In genomic region chr10:124674768-124675222, GRCh38 we compare ENCODE assay signal across 16 cellular contexts.
DNase-seq lines count a peak whose midpoint lies in the region; ATAC-seq and TF ChIP-seq lines count a peak whose summit lies in the region.
"Had no signal": no experiment of that assay in that cellular context is flagged by ENCODE, and none has a peak within 500 bp of the region (broad histone marks: within the 10 kb centered on the region; RNA-seq: fewer than 3 reads in every experiment).

No MANE protein-coding gene starts in this region.

- H3K27ac Mint-ChIP-seq in CD4-positive, alpha-beta memory T cell: peak overlapping the region; percentile 20 to 97 (median 92)
- H3K27ac Mint-ChIP-seq in T-helper 17 cell: peak overlapping the region; percentile 96
- H3K27ac Mint-ChIP-seq: activated CD4-positive, alpha-beta T cell treated with anti-CD3 and anti-CD28 coated beads, Interleukin-2, amount 10 ng/mL, durations not matched to agents 24 days and 14 days had no signal

- POLR2A ChIA-PET in CD4-positive, alpha-beta memory T cell (lab: Charles Lee; ENCODE audit: partially characterized antibody): interaction anchor here (0.9 to 25.7 kb wide), 13 partner anchors 10 to 66 kb away, joined by 3 to 439 read pairs (median 5); no protein-coding TSS in a partner anchor

- no peaks in the 10 kb centered on the region for H3K27me3 Mint-ChIP-seq in CD4-positive, alpha-beta memory T cell
- no peaks in the 10 kb centered on the region for H3K27me3 Mint-ChIP-seq in T-helper 17 cell
- H3K27me3 Mint-ChIP-seq: activated CD4-positive, alpha-beta T cell treated with anti-CD3 and anti-CD28 coated beads, Interleukin-2, amount 10 ng/mL, durations not matched to agents 24 days and 14 days; stimulated activated naive CD8-positive, alpha-beta T cell treated with anti-CD3 and anti-CD28 coated beads, Interleukin-15, amount 100 ng/mL, for 72 hours had no signal

- peaks cover 12 to 46% of the 10 kb centered on the region in 2 donors for H3K36me3 Mint-ChIP-seq in CD4-positive, alpha-beta memory T cell
- peaks cover 5% of the 10 kb centered on the region for H3K36me3 Mint-ChIP-seq in T-helper 17 cell (ENCODE audit: low read depth)

- H3K4me3 ChIP-seq in CD4-positive, alpha-beta memory T cell (ENCODE audit: low read length in 2 of 2): no peak overlapping the region
- H3K4me3 ChIP-seq in left ventricle myocardium inferior (no peak overlapping the region), neuronal stem cell (ENCODE audit: low read length in 2 of 2) (no peak overlapping the region)
- H3K4me3 ChIP-seq: pancreas had no signal

- peaks cover 80 to 100% (median 96%) of the 10 kb centered on the region in 4 donors for H3K4me1 Mint-ChIP-seq in CD4-positive, alpha-beta memory T cell
- H3K4me1 Mint-ChIP-seq in T-helper 17 cell: peaks cover 87% of the 10 kb centered on the region

- H3K9me3 ChIP-seq in CD4-positive, alpha-beta memory T cell (ENCODE audit: control insufficient read depth in 1 of 2, low read length in 2 of 2): no peaks in the 10 kb centered on the region
- H3K9me3 ChIP-seq in T-helper 17 cell (ENCODE audit: control insufficient read depth, low read length, poor library complexity, severe bottlenecking): no peaks in the 10 kb centered on the region
- H3K9me3 ChIP-seq in left ventricle myocardium inferior (replicated peaks): no peaks in the 10 kb centered on the region
- no peaks in the 10 kb centered on the region for H3K9me3 ChIP-seq in neuronal stem cell (replicated peaks in 1 of 2; ENCODE audit: control insufficient read depth in 2 of 2, insufficient read depth in 1 of 2, low read depth in 1 of 2, low read length in 2 of 2)
- H3K9me3 ChIP-seq: pancreas had no signal

- no peak overlapping the region for H3K23ac ChIP-seq in neuronal stem cell (ENCODE audit: low read depth, low read length, poor library complexity)

- no peak overlapping the region for H4K8ac ChIP-seq in neuronal stem cell (ENCODE audit: low read depth, low read length)

- H3K4me2 ChIP-seq in neuronal stem cell (ENCODE audit: insufficient read depth, low read length, poor library complexity, severe bottlenecking): no peak overlapping the region

- H2BK15ac ChIP-seq in neuronal stem cell (ENCODE audit: low read length): peak overlapping the region; percentile 2

- H3K36me3 ChIP-seq in CD4-positive, alpha-beta memory T cell (ENCODE audit: insufficient read depth, low read length): no peaks in the 10 kb centered on the region
- no peaks in the 10 kb centered on the region for H3K36me3 ChIP-seq in left ventricle myocardium inferior
- peaks cover 1 to 51% of the 10 kb centered on the region in 2 donors for H3K36me3 ChIP-seq in neuronal stem cell (replicated peaks in 1 of 2; ENCODE audit: control insufficient read depth in 2 of 2, insufficient read depth in 2 of 2, low read length in 2 of 2)
- H3K36me3 ChIP-seq: pancreas had no signal

- no peak for TF ChIP-seq CTCF in left ventricle myocardium inferior (IDR thresholded peaks at IDR 0.05; ENCODE audit: borderline replicate concordance)

- no peak overlapping the region for H3K14ac ChIP-seq in neuronal stem cell (ENCODE audit: low read length)

- no peak overlapping the region for H3K9ac ChIP-seq in neuronal stem cell (ENCODE audit: low read depth, low read length, poor library complexity)

- peaks cover 100% of the 10 kb centered on the region for H3K4me1 ChIP-seq in CD4-positive, alpha-beta memory T cell (ENCODE audit: insufficient read depth, low read length)
- peaks cover 100% of the 10 kb centered on the region for H3K4me1 ChIP-seq in left ventricle myocardium inferior
- peaks cover 23 to 45% of the 10 kb centered on the region in 2 donors for H3K4me1 ChIP-seq in neuronal stem cell (ENCODE audit: control insufficient read depth in 2 of 2, insufficient read depth in 1 of 2, low read depth in 1 of 2, low read length in 2 of 2)
- H3K4me1 ChIP-seq: pancreas had no signal

- CTCF ChIA-PET in CD4-positive, alpha-beta memory T cell (lab: Charles Lee; ENCODE audit: partially characterized antibody): interaction anchor here (0.9 to 10.1 kb wide), 8 partner anchors 13 to 66 kb away, joined by 3 to 87 read pairs (median 17); no protein-coding TSS in a partner anchor

- peak overlapping the region in 6 of 8 donors; percentile 22 to 77 (median 55) for H3K4me3 Mint-ChIP-seq in CD4-positive, alpha-beta memory T cell
- no peak overlapping the region for H3K4me3 Mint-ChIP-seq in T-helper 17 cell
- H3K4me3 Mint-ChIP-seq: activated CD4-positive, alpha-beta T cell treated with anti-CD3 and anti-CD28 coated beads, Interleukin-2, amount 10 ng/mL, durations not matched to agents 24 days and 14 days; stimulated activated naive CD8-positive, alpha-beta T cell treated with anti-CD3 and anti-CD28 coated beads, Interleukin-15, amount 100 ng/mL, for 72 hours had no signal

- intact Hi-C loops in CD4-positive, alpha-beta memory T cell (cut with micrococcal nuclease): no loop called here
- intact Hi-C loops in left ventricle myocardium inferior (cut with micrococcal nuclease): no loop called here

- no peak overlapping the region for H4K91ac ChIP-seq in neuronal stem cell (ENCODE audit: low read depth, low read length, poor library complexity)

- no peaks in the 10 kb centered on the region for H3K9me3 Mint-ChIP-seq in CD4-positive, alpha-beta memory T cell
- H3K9me3 Mint-ChIP-seq: activated CD4-positive, alpha-beta T cell treated with anti-CD3 and anti-CD28 coated beads, Interleukin-2, amount 10 ng/mL, durations not matched to agents 24 days and 14 days; stimulated activated naive CD8-positive, alpha-beta T cell treated with anti-CD3 and anti-CD28 coated beads, Interleukin-15, amount 100 ng/mL, for 72 hours had no signal

- peaks cover 19% of the 10 kb centered on the region for H3K79me1 ChIP-seq in neuronal stem cell (ENCODE audit: low read depth, low read length)

- H2BK12ac ChIP-seq in neuronal stem cell (ENCODE audit: low read length): no peak overlapping the region

- no peak overlapping the region for H2AFZ ChIP-seq in neuronal stem cell (ENCODE audit: low read length)

- H2AK5ac ChIP-seq in neuronal stem cell (ENCODE audit: low read depth, low read length): peak overlapping the region; percentile 36

- no peak for ATAC-seq in T-helper 17 cell
- no peak for ATAC-seq in activated CD4-positive, CD25-positive, alpha-beta regulatory T cell treated with anti-CD3 and anti-CD28 coated beads, Interleukin-2, amount 50 U/mL, for 24 hours
- ATAC-seq: pancreas; stimulated activated naive CD8-positive, alpha-beta T cell treated with anti-CD3 and anti-CD28 coated beads, Interleukin-15, amount 100 ng/mL, for 72 hours had no signal

- peak overlapping the region; percentile 45 for H2BK5ac ChIP-seq in neuronal stem cell (ENCODE audit: low read length)

- H3K18ac ChIP-seq in neuronal stem cell (ENCODE audit: low read length): peak overlapping the region; percentile 6

- no peak for DNase-seq in CD4-positive, alpha-beta memory T cell
- DNase-seq in T-helper 17 cell: no peak
- no peak for DNase-seq in left ventricle myocardium inferior
- DNase-seq in neuronal stem cell (ENCODE audit: low spot score): no peak
- DNase-seq in stimulated activated CD4-positive, alpha-beta T cell treated with anti-CD3 and anti-CD28 coated beads, Interleukin-12 subunit alpha, Interleukin-12 subunit beta, amount 100 ng/mL, for 4 hours: no peak
- no peak for DNase-seq in NCI-H345 treated with DMSO at 0.1 percent for 48 hours (lab: John Stamatoyannopoulos, UW; ENCODE audit: unreplicated experiment)
- no peak for DNase-seq in activated CD8-positive, alpha-beta memory T cell treated with anti-CD3 and anti-CD28 coated beads, Interleukin-2, amount 50 U/mL, for 48 hours
- DNase-seq: activated CD4-positive, alpha-beta T cell treated with anti-CD3 and anti-CD28 coated beads, Interleukin-2, amount 10 ng/mL, durations not matched to agents 24 days and 14 days; activated gamma-delta T cell treated with Interleukin-2 at 50 U/mL for 16 hours; IMR-90; NCI-H1694 treated with DMSO at 0.1 percent for 48 hours; stimulated activated CD4-positive, alpha-beta T cell treated with anti-CD3 and anti-CD28 coated beads, Interleukin-2, amount 100 ng/mL, for 48 hours; stimulated activated naive CD8-positive, alpha-beta T cell treated with anti-CD3 and anti-CD28 coated beads, Interleukin-15, amount 100 ng/mL, for 72 hours had no signal

- H3K27ac ChIP-seq in CD4-positive, alpha-beta memory T cell (ENCODE audit: low read depth, low read length): no peak overlapping the region
- H3K27ac ChIP-seq in left ventricle myocardium inferior (replicated peaks) (peak overlapping the region; percentile 85), neuronal stem cell (replicated peaks; ENCODE audit: low read length) (no peak overlapping the region)
- H3K27ac ChIP-seq: C4-2B, pancreas had no signal

- H2BK120ac ChIP-seq in neuronal stem cell (ENCODE audit: low read depth, low read length): no peak overlapping the region

- H3K27me3 ChIP-seq in CD4-positive, alpha-beta memory T cell (ENCODE audit: insufficient read depth, low read length): no peaks in the 10 kb centered on the region
- H3K27me3 ChIP-seq in left ventricle myocardium inferior (ENCODE audit: low read depth) (no peaks in the 10 kb centered on the region), neuronal stem cell (ENCODE audit: control insufficient read depth in 3 of 3, insufficient read depth in 3 of 3, low read depth in 1 of 3, low read length in 3 of 3) (no peaks in the 10 kb centered on the region)
- H3K27me3 ChIP-seq: pancreas had no signal

- WGBS in neuronal stem cell (ENCODE audit: extremely low coverage in 2 of 2, insufficient read length in 2 of 2, insufficient replicate concordance in 1 of 2), 2 donors: no CpG with 5 or more reads among the region's 9 CpGs

- no peak overlapping the region for H3K4ac ChIP-seq in neuronal stem cell (ENCODE audit: low read length)
